In the genomic region with DNA sequence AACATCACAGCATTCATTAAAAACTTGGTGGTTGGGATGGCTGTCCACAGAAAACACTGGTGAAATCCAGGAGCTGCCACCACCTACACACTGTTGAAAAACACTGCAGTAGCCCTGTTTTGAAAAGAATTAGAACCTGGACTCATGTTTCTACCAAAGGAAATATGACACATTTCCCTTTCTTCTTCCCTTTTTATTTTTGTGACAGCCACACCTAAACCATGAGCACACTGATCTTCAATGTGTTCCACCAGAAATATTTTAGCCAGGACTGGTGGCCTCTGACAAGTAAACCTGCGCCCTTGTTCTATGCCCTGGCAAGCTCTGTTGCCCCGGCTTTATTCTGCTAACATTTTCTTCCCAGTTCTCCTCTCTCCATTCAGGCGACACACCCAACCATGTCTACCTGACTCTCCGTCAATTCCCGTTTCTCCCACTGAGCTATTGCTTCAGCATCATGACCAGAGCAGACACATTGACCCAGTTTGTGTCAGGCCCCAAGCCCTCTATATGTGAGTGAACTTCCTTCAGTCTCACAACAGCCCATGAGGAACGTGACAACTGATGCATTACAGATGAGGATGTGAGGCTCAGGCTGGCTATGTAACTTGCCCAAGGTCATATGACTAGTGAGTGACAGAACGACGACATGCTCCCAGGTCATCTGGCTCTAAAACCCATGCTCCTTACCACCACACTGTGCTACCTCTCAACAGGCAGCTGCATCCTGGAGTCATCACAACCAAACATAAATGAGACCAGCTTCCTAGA, we compare ENCODE assay signal across 13 cellular contexts. TPM values are rescaled to one million over a fixed set of nuclear protein-coding genes. Genes with fewer than 3 reads are reported as not detected.
DNase-seq lines count a peak whose midpoint lies in the region; ATAC-seq and FAIRE-seq lines count a peak whose summit lies in the region.
"Had no signal": no experiment of that assay in that cellular context is flagged by ENCODE, and none has a peak within 500 bp of the region (broad histone marks: within the 10 kb centered on the region; RNA-seq: fewer than 3 reads in every experiment).

No MANE protein-coding gene starts in this region.

- peak overlapping the region; percentile 94 for H3K4me3 Mint-ChIP-seq in activated T-helper 17 cell treated with anti-CD3 and anti-CD28 coated beads, Interleukin-2, amount 50 U/mL, for 72 hours
- peak overlapping the region; percentile 67 for H3K4me3 Mint-ChIP-seq in memory B cell

- ATAC-seq in GM18907 (IDR thresholded peaks at IDR 0.05; ENCODE audit: unreplicated experiment) (peak; percentile 41), memory B cell (ENCODE audit: low read depth) (peak; percentile 51), HG03159 (IDR thresholded peaks at IDR 0.05; ENCODE audit: unreplicated experiment) (no peak)
- ATAC-seq in activated T-helper 17 cell treated with anti-CD3 and anti-CD28 coated beads, Interleukin-2, amount 50 U/mL, for 72 hours (replicated peaks): no peak
- ATAC-seq: SK-N-SH treated with all-trans-retinoic acid at 6 μM for 48 hours had no signal

- H3K27ac Mint-ChIP-seq in activated T-helper 17 cell treated with anti-CD3 and anti-CD28 coated beads, Interleukin-2, amount 50 U/mL, for 72 hours: peak overlapping the region; percentile 51
- H3K27ac Mint-ChIP-seq in memory B cell: peak overlapping the region; percentile 98

- peaks cover 4% of the 10 kb centered on the region for H3K9me3 Mint-ChIP-seq in activated T-helper 17 cell treated with anti-CD3 and anti-CD28 coated beads, Interleukin-2, amount 50 U/mL, for 72 hours
- H3K9me3 Mint-ChIP-seq in memory B cell: peaks cover 14% of the 10 kb centered on the region

- no peak for FAIRE-seq in urothelium cell line (lab: Jason Lieb, UNC)
- FAIRE-seq: HTR-8/SVneo had no signal

- DNase-seq in AML-193 (lab: John Stamatoyannopoulos, UW) (peak; percentile 9 to 24), memory B cell (ENCODE audit: low spot score in 2 of 2) (peak in 1 of 2 donors; percentile 21), urothelium cell line (ENCODE audit: low spot score) (no peak), NCI-H2227 treated with DMSO at 0.1 percent for 48 hours (lab: John Stamatoyannopoulos, UW) (no peak), mucosa of gallbladder (ENCODE audit: low spot score) (no peak)
- DNase-seq: activated gamma-delta T cell, islet precursor cell, NCI-H2171 treated with DMSO at 0.1 percent for 48 hours had no signal

- peaks cover 45% of the 10 kb centered on the region for H3K36me3 Mint-ChIP-seq in activated T-helper 17 cell treated with anti-CD3 and anti-CD28 coated beads, Interleukin-2, amount 50 U/mL, for 72 hours (ENCODE audit: low read depth)
- peaks cover 32% of the 10 kb centered on the region for H3K36me3 Mint-ChIP-seq in memory B cell

- H3K27me3 Mint-ChIP-seq in activated T-helper 17 cell treated with anti-CD3 and anti-CD28 coated beads, Interleukin-2, amount 50 U/mL, for 72 hours: no peaks in the 10 kb centered on the region
- H3K27me3 Mint-ChIP-seq in memory B cell: no peaks in the 10 kb centered on the region

- peaks cover 26% of the 10 kb centered on the region for H3K4me1 Mint-ChIP-seq in activated T-helper 17 cell treated with anti-CD3 and anti-CD28 coated beads, Interleukin-2, amount 50 U/mL, for 72 hours
- peaks cover 53% of the 10 kb centered on the region for H3K4me1 Mint-ChIP-seq in memory B cell

RNA-seq across cellular contexts. Expression of gene TMEM140, which starts 3.5 kb away (rescaled TPM):
- 10 to 100 TPM; 11.7 to 16.6 TPM for total RNA-seq in activated T-helper 17 cell treated with anti-CD3 and anti-CD28 coated beads, Interleukin-2, amount 50 U/mL, for 72 hours
- 19.4 TPM for total RNA-seq in mucosa of gallbladder

RNA-seq across cellular contexts. Expression of gene CYREN, which starts 19.2 kb away (rescaled TPM):
- total RNA-seq in activated T-helper 17 cell treated with anti-CD3 and anti-CD28 coated beads, Interleukin-2, amount 50 U/mL, for 72 hours: 10 to 100 TPM; 26.9 to 30.5 TPM
- total RNA-seq in mucosa of gallbladder: 43.9 TPM

RNA-seq across cellular contexts. Expression of gene WDR91, which starts 60.0 kb away (rescaled TPM):
- 1 to 10 TPM; 7.8 to 8.6 TPM for total RNA-seq in activated T-helper 17 cell treated with anti-CD3 and anti-CD28 coated beads, Interleukin-2, amount 50 U/mL, for 72 hours
- 18.6 TPM for total RNA-seq in mucosa of gallbladder

Comparison
In these comparisons a context has a peak if more than half of its experiments do, and no peak if none do; other contexts are left out.
1. DNase-seq: peak in AML-193 (2 of 2); none in urothelium cell line (single experiment), NCI-H2227 treated with DMSO at 0.1 percent for 48 hours (single experiment) and mucosa of gallbladder (single experiment).
2. ATAC-seq: peak in GM18907 (single experiment) and memory B cell (single experiment); none in activated T-helper 17 cell treated with anti-CD3 and anti-CD28 coated beads, Interleukin-2, amount 50 U/mL, for 72 hours (single experiment) and HG03159 (single experiment).